Comparison of ENCODE assay signal across 10 cellular contexts in genomic region chr12:110537605-110538409, GRCh38. TPM values are rescaled to one million over a fixed set of nuclear protein-coding genes. Genes with fewer than 3 reads are reported as not detected.
DNase-seq lines count a peak whose midpoint lies in the region; ATAC-seq and TF ChIP-seq lines count a peak whose summit lies in the region.
"Had no signal": no experiment of that assay in that cellular context is flagged by ENCODE, and none has a peak within 500 bp of the region (broad histone marks: within the 10 kb centered on the region; RNA-seq: fewer than 3 reads in every experiment).

No MANE protein-coding gene starts in this region.

- DNase-seq in NCI-H226 (peak; percentile 68), fibroblast of lung (ENCODE audit: low read depth in 2 of 2) (peak; percentile 27 to 81), omental fat pad (ENCODE audit: low spot score) (no peak), hippocampal formation (lab: John Stamatoyannopoulos, UW) (no peak), endothelial cell (ENCODE audit: low spot score) (no peak)
- no peak for DNase-seq in T-helper 2 cell treated with Interferon-gamma antibody and Interleukin-4, amounts not matched to agents 5 μg/mL and 100 μg/mL, for 36 hours (ENCODE audit: low spot score)
- DNase-seq: AML-193, kidney glomerular epithelial cell had no signal

- no peaks in the 10 kb centered on the region for H3K9me3 Mint-ChIP-seq in T-helper 2 cell treated with Interferon-gamma antibody and Interleukin-4, amounts not matched to agents 5 μg/mL and 100 μg/mL, for 36 hours
- H3K9me3 Mint-ChIP-seq in endothelial cell (ENCODE audit: unreplicated experiment), result no peaks in the 10 kb centered on the region

- peaks cover 16% of the 10 kb centered on the region for H3K4me1 Mint-ChIP-seq in T-helper 2 cell treated with Interferon-gamma antibody and Interleukin-4, amounts not matched to agents 5 μg/mL and 100 μg/mL, for 36 hours (ENCODE audit: low read depth)
- H3K4me1 Mint-ChIP-seq in endothelial cell (ENCODE audit: unreplicated experiment), result no peaks in the 10 kb centered on the region

- H3K36me3 Mint-ChIP-seq in T-helper 2 cell treated with Interferon-gamma antibody and Interleukin-4, amounts not matched to agents 5 μg/mL and 100 μg/mL, for 36 hours (ENCODE audit: low read depth), result peaks cover 60% of the 10 kb centered on the region
- H3K36me3 Mint-ChIP-seq in endothelial cell (ENCODE audit: low read depth, unreplicated experiment), result peaks cover 4% of the 10 kb centered on the region

- H3K27me3 Mint-ChIP-seq in T-helper 2 cell treated with Interferon-gamma antibody and Interleukin-4, amounts not matched to agents 5 μg/mL and 100 μg/mL, for 36 hours (ENCODE audit: low read depth), result no peaks in the 10 kb centered on the region
- H3K27me3 Mint-ChIP-seq in endothelial cell (ENCODE audit: unreplicated experiment), result no peaks in the 10 kb centered on the region

- H3K4me3 ChIP-seq in fibroblast of lung (replicated peaks in 1 of 4; ENCODE audit: control extremely low read depth in 1 of 4, insufficient read depth in 1 of 4, low read depth in 3 of 4, low read length in 4 of 4), result no peak overlapping the region

- H4K20me1 ChIP-seq in fibroblast of lung (ENCODE audit: control insufficient read depth, extremely low read depth, insufficient read depth, low read length), result no peaks in the 10 kb centered on the region

- peaks cover 4% of the 10 kb centered on the region for H3K36me3 ChIP-seq in fibroblast of lung (ENCODE audit: control insufficient read depth, insufficient read depth, low read length)

- no peak overlapping the region for H3K4me3 Mint-ChIP-seq in T-helper 2 cell treated with Interferon-gamma antibody and Interleukin-4, amounts not matched to agents 5 μg/mL and 100 μg/mL, for 36 hours
- H3K4me3 Mint-ChIP-seq in endothelial cell (ENCODE audit: unreplicated experiment), result no peak overlapping the region

- H3K27ac ChIP-seq in C4-2B (0 out of 2 replicates have a peak overlapping the region, but pooled peaks have one; percentile 10), fibroblast of lung (ENCODE audit: insufficient read depth, low read length) (no peak overlapping the region)

- no peak overlapping the region for H3K9ac ChIP-seq in fibroblast of lung (ENCODE audit: insufficient read depth, low read length)

- no peaks in the 10 kb centered on the region for H3K79me2 ChIP-seq in fibroblast of lung (ENCODE audit: control insufficient read depth, insufficient read depth, low read length)

- no peaks in the 10 kb centered on the region for H3K9me3 ChIP-seq in fibroblast of lung (ENCODE audit: control insufficient read depth, insufficient read depth, low read depth, low read length)

- TF ChIP-seq CTCF in C4-2B (conservative IDR thresholded peaks at IDR 0.05) (no peak), fibroblast of lung (conservative IDR thresholded peaks at IDR 0.05 in 1 of 2, IDR thresholded peaks at IDR 0.05 in 1 of 2; ENCODE audit: low read depth in 1 of 2, low read length in 2 of 2) (no peak), omental fat pad (IDR thresholded peaks at IDR 0.05) (no peak), endothelial cell (IDR thresholded peaks at IDR 0.05; ENCODE audit: unreplicated experiment) (no peak)

- peak; percentile 32 for ATAC-seq in omental fat pad (ENCODE audit: low FRiP score)
- ATAC-seq in GM21717 (IDR thresholded peaks at IDR 0.05; ENCODE audit: unreplicated experiment), result no peak

- no peak overlapping the region for H2AFZ ChIP-seq in fibroblast of lung (ENCODE audit: low read length)

- no peak overlapping the region for H3K4me2 ChIP-seq in fibroblast of lung (ENCODE audit: extremely low read depth, insufficient read depth, low read length)

- no peak overlapping the region for H3K27ac Mint-ChIP-seq in T-helper 2 cell treated with Interferon-gamma antibody and Interleukin-4, amounts not matched to agents 5 μg/mL and 100 μg/mL, for 36 hours
- no peak overlapping the region for H3K27ac Mint-ChIP-seq in endothelial cell (ENCODE audit: unreplicated experiment)

- no peaks in the 10 kb centered on the region for H3K27me3 ChIP-seq in fibroblast of lung (ENCODE audit: control insufficient read depth, insufficient read depth, low read length)

- H3K4me1 ChIP-seq in fibroblast of lung (ENCODE audit: control insufficient read depth, extremely low read depth, insufficient read depth, low read length), result peaks cover 3% of the 10 kb centered on the region

RNA-seq across cellular contexts. Expression of gene RAD9B, which starts 35.7 kb away (rescaled TPM):
- total RNA-seq in fibroblast of lung (0.50 and 0.77 TPM in 2 replicates), omental fat pad (under 1 TPM in 2 of 4 donors, not detected in 2; 0.31 to 0.60 TPM), endothelial cell (ENCODE audit: unreplicated experiment) (0.54 TPM)
- 0.40 and 0.53 TPM in 2 replicates for polyA plus RNA-seq in fibroblast of lung
- 0.25 and 0.30 TPM in 2 replicates for polyA plus RNA-seq in fibroblast of lung (2012)
- not detected in 2 replicates for polyA minus RNA-seq in fibroblast of lung (ENCODE audit: low replicate concordance)

RNA-seq across cellular contexts. Expression of gene VPS29, which starts 35.9 kb away (rescaled TPM):
- total RNA-seq in fibroblast of lung (44.7 and 52.2 TPM in 2 replicates), omental fat pad (10 to 100 TPM; 83.5 to 98.8 (median 86.8) TPM), endothelial cell (ENCODE audit: unreplicated experiment) (116 TPM)
- 172 and 210 TPM in 2 replicates for polyA plus RNA-seq in fibroblast of lung
- polyA plus RNA-seq in fibroblast of lung (2012), result 119 and 139 TPM in 2 replicates
- 20.7 and 25.0 TPM in 2 replicates for polyA minus RNA-seq in fibroblast of lung (ENCODE audit: low replicate concordance)

RNA-seq across cellular contexts. Expression of gene PPTC7, which starts 45.3 kb away (rescaled TPM):
- total RNA-seq in fibroblast of lung, result 4.9 and 6.9 TPM in 2 replicates
- 9.4 and 12.5 TPM in 2 replicates for polyA plus RNA-seq in fibroblast of lung
- 6.5 and 7.9 TPM in 2 replicates for polyA plus RNA-seq in fibroblast of lung (2012)
- polyA minus RNA-seq in fibroblast of lung (ENCODE audit: low replicate concordance), result 4.2 and 13.4 TPM in 2 replicates
- total RNA-seq in omental fat pad, result 10 to 100 TPM; 20.8 to 49.1 (median 23.4) TPM
- total RNA-seq in endothelial cell (ENCODE audit: unreplicated experiment), result 13.7 TPM

Comparison
In these comparisons a context has a peak if more than half of its experiments do, and no peak if none do; other contexts are left out.
1. DNase-seq: peak in NCI-H226 (single experiment) and fibroblast of lung (2 of 2); none in omental fat pad (single experiment), hippocampal formation (0 of 2), T-helper 2 cell treated with Interferon-gamma antibody and Interleukin-4, amounts not matched to agents 5 μg/mL and 100 μg/mL, for 36 hours (single experiment) and endothelial cell (single experiment).